ENCODE assay signal across 1 cellular context in the genomic region with DNA sequence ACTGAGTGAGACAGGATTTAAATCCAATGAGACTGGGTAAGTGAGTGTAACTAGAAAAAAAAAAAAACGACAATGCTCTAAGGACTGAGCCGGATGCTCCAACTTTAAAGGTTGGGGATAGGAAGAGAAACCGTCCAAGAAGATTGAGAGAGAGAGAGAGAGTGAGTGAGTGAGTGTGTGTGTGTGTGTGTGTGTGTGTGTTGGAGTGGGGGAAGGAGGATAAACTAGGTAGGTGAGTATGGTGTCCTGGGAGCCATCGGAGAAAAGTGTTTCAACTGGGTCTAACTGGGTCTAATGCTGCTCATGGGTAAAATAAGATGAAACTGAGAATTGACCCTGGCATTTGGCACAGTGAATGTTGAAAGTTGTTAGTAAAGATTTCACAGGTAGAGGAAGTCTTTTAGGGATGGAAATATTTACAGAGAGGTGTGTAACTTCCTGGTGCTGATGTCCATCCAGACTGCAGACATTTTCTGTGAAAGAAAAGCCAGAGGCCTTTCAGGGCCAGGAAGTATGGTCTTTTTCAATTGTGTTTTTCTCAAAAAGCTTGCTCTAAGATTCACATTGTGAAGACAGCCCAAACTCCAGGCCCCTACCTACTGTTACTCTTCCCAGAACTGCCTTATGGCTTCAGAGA.
TF ChIP-seq lines count a peak whose summit lies in the region.

No MANE protein-coding gene starts in this region.

TF ChIP-seq in HepG2, 621 proteins besides CTCF, POLR2A, EP300 and RAD21:
- 0 out of 2 replicates have a peak, but pooled peaks have one; percentile 55 for TF ChIP-seq ELF3 (CRISPR knock-in tag; IDR thresholded peaks at IDR 0.05)
- no peak for TF ChIP-seq AHR (CRISPR knock-in tag; IDR thresholded peaks at IDR 0.05)
- TF ChIP-seq ETV5 (CRISPR knock-in tag; IDR thresholded peaks at IDR 0.05; ENCODE audit: borderline replicate concordance), result peak; percentile 30; the same call in 1 of the 2 replicates
- no peak for TF ChIP-seq CEBPG (CRISPR knock-in tag; IDR thresholded peaks at IDR 0.05)
TF ChIP-seq in HepG2: peak in this region for 2.
